ENCODE assay signal across 11 cellular contexts in genomic region chr17:8628172-8628571, GRCh38. TPM values are rescaled to one million over a fixed set of nuclear protein-coding genes. Genes with fewer than 3 reads are reported as not detected.
A peak's percentile ranks its signal among the peaks of the same experiment; 100 is the strongest.
DNase-seq lines count a peak whose midpoint lies in the region; ATAC-seq and TF ChIP-seq lines count a peak whose summit lies in the region.
"Had no signal": no experiment of that assay in that cellular context is flagged by ENCODE, and none has a peak within 500 bp of the region (broad histone marks: within the 10 kb centered on the region; RNA-seq: fewer than 3 reads in every experiment).

No MANE protein-coding gene starts in this region.

- TF ChIP-seq CTCF in SK-N-SH (IDR thresholded peaks at IDR 0.05) (no peak), fibroblast of pulmonary artery (IDR thresholded peaks at IDR 0.05; ENCODE audit: low read length, missing control alignments) (no peak), retinal pigment epithelial cell (conservative IDR thresholded peaks at IDR 0.05; ENCODE audit: low read depth, low read length) (no peak)

- H3F3A ChIP-seq in SK-N-SH (replicated peaks; ENCODE audit: insufficient read depth), result peaks cover 6% of the 10 kb centered on the region

- WGBS in SK-N-SH (ENCODE audit: low lambda C conversion rate), result 48% methylated on average over 2 of the region's 2 CpGs

- peaks cover 33% of the 10 kb centered on the region for H4K20me1 ChIP-seq in SK-N-SH (ENCODE audit: insufficient read depth)

- H3K27ac ChIP-seq in SK-N-SH (ENCODE audit: low read depth in 2 of 2, low read length in 1 of 2), result peak overlapping the region; percentile 57 to 88; a peak in 3 of 4 replicates

- no peaks in the 10 kb centered on the region for H3K9me3 ChIP-seq in SK-N-SH

- H3K27me3 ChIP-seq in SK-N-SH (ENCODE audit: insufficient read depth), result no peaks in the 10 kb centered on the region

- CTCF ChIA-PET in SK-N-SH (lab: Yijun Ruan, JAX), result interaction anchor here (1.5 kb wide), 1 partner anchor 118 kb away, joined by 6 read pairs; no protein-coding TSS in a partner anchor

- intact Hi-C loops in posterior vena cava (cut with DNase I), result loop anchor here in 1 of 2 donors (10.0 kb wide), 1 partner anchor 693 kb away; the partner anchor contains the start of genes CNTROB and TRAPPC1
- intact Hi-C loops in Right ventricle myocardium superior (cut with DNase I), result no loop called here

- no peak for DNase-seq in SK-N-SH
- DNase-seq in OCI-M1 (lab: John Stamatoyannopoulos, UW), result peak; percentile 66
- DNase-seq in fibroblast of pulmonary artery (ENCODE audit: low read depth), result no peak
- DNase-seq in retinal pigment epithelial cell (ENCODE audit: low read depth), result no peak
- DNase-seq in NCI-H2171 (lab: John Stamatoyannopoulos, UW), result no peak
- no peak for DNase-seq in posterior vena cava (ENCODE audit: low spot score)
- no peak for DNase-seq in Right ventricle myocardium superior
- DNase-seq: activated naive CD4-positive, alpha-beta T cell; NK-92 treated with Interleukin-12 subunit alpha and Interleukin-12 subunit beta, amount 100 ng/mL, for 24 hours; T-helper 1 cell had no signal

- peaks cover 72% of the 10 kb centered on the region for H3K79me2 ChIP-seq in SK-N-SH (ENCODE audit: insufficient read depth)

- TF ChIP-seq RAD21 in SK-N-SH (IDR thresholded peaks at IDR 0.05; ENCODE audit: low read length), result no peak

- peaks cover 1 to 2% of the 10 kb centered on the region in 2 experiments for H3K36me3 ChIP-seq in SK-N-SH (replicated peaks in 1 of 2; ENCODE audit: control insufficient read depth in 1 of 2, insufficient read depth in 2 of 2, low read length in 1 of 2)

- H3K9ac ChIP-seq in SK-N-SH, result peak overlapping the region; percentile 92; the same call in 1 of the 2 replicates

- no peak for ATAC-seq in SK-N-SH treated with all-trans-retinoic acid at 6 μM for 48 hours
- no peak for ATAC-seq in Right ventricle myocardium superior (ENCODE audit: poor library complexity)

- no peak overlapping the region for H2AFZ ChIP-seq in SK-N-SH (ENCODE audit: low read depth)

- POLR2A ChIA-PET in SK-N-SH (lab: Yijun Ruan, JAX), result interaction anchor here (1.2 kb wide), 1 partner anchor 21 kb away, joined by 3 read pairs; no protein-coding TSS in a partner anchor

- peaks cover 10 to 13% of the 10 kb centered on the region in 2 experiments; a peak in 3 of 4 replicates for H3K4me1 ChIP-seq in SK-N-SH (ENCODE audit: control insufficient read depth in 1 of 2, insufficient read depth in 2 of 2, low read depth in 1 of 2, low read length in 1 of 2)

- peak overlapping the region; percentile 96 for H3K4me2 ChIP-seq in SK-N-SH

- TF ChIP-seq EP300 in SK-N-SH (IDR thresholded peaks at IDR 0.05; ENCODE audit: borderline replicate concordance in 1 of 2, low read depth in 1 of 2, low read length in 1 of 2), result no peak

- H3K4me3 ChIP-seq in SK-N-SH (ENCODE audit: low read depth in 2 of 2, low read length in 1 of 2), result peak overlapping the region; percentile 93 to 94
- H3K4me3 ChIP-seq in fibroblast of pulmonary artery (replicated peaks; ENCODE audit: low read depth, low read length), result peak overlapping the region; percentile 95
- peak overlapping the region; percentile 97 for H3K4me3 ChIP-seq in retinal pigment epithelial cell (ENCODE audit: low read length)

- H3K9me2 ChIP-seq in SK-N-SH, result no peaks in the 10 kb centered on the region

TF ChIP-seq in SK-N-SH, 30 proteins besides CTCF, POLR2A, EP300 and RAD21:
- TF ChIP-seq GABPA (IDR thresholded peaks at IDR 0.05; ENCODE audit: low read depth) (no peak), REST (IDR thresholded peaks at IDR 0.05; ENCODE audit: low read depth, low read length) (peak; percentile 44; the same call in 1 of the 2 replicates)
- TF ChIP-seq, protein P1, sequence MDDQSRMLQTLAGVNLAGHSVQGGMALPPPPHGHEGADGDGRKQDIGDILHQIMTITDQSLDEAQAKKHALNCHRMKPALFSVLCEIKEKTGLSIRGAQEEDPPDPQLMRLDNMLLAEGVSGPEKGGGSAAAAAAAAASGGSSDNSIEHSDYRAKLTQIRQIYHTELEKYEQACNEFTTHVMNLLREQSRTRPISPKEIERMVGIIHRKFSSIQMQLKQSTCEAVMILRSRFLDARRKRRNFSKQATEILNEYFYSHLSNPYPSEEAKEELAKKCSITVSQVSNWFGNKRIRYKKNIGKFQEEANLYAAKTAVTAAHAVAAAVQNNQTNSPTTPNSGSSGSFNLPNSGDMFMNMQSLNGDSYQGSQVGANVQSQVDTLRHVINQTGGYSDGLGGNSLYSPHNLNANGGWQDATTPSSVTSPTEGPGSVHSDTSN (IDR thresholded peaks at IDR 0.05), result peak; percentile 34; the same call in 1 of the 2 replicates

TF ChIP-seq in SK-N-SH treated with all-trans-retinoic acid at 6 μM for 48 hours, 23 proteins besides CTCF, POLR2A, EP300 and RAD21 (continues in another document):
- TF ChIP-seq ISL1 (CRISPR knock-in tag; IDR thresholded peaks at IDR 0.05) (no peak), ZNF8 (CRISPR knock-in tag; IDR thresholded peaks at IDR 0.05) (no peak), SNAI2 (CRISPR knock-in tag; IDR thresholded peaks at IDR 0.05) (no peak), CSDC2 (CRISPR knock-in tag; IDR thresholded peaks at IDR 0.05) (no peak), GLIS3 (CRISPR knock-in tag; IDR thresholded peaks at IDR 0.05) (no peak), ESRRG (CRISPR knock-in tag; IDR thresholded peaks at IDR 0.05) (no peak), TOX (CRISPR knock-in tag; IDR thresholded peaks at IDR 0.05; ENCODE audit: borderline replicate concordance) (no peak), TSHZ2 (CRISPR knock-in tag; IDR thresholded peaks at IDR 0.05) (no peak), CREB5 (CRISPR knock-in tag; IDR thresholded peaks at IDR 0.05; ENCODE audit: low read depth) (no peak), ZFP30 (CRISPR knock-in tag; IDR thresholded peaks at IDR 0.05) (no peak), OSR1 (CRISPR knock-in tag; IDR thresholded peaks at IDR 0.05) (no peak)
- TF ChIP-seq, protein P2, sequence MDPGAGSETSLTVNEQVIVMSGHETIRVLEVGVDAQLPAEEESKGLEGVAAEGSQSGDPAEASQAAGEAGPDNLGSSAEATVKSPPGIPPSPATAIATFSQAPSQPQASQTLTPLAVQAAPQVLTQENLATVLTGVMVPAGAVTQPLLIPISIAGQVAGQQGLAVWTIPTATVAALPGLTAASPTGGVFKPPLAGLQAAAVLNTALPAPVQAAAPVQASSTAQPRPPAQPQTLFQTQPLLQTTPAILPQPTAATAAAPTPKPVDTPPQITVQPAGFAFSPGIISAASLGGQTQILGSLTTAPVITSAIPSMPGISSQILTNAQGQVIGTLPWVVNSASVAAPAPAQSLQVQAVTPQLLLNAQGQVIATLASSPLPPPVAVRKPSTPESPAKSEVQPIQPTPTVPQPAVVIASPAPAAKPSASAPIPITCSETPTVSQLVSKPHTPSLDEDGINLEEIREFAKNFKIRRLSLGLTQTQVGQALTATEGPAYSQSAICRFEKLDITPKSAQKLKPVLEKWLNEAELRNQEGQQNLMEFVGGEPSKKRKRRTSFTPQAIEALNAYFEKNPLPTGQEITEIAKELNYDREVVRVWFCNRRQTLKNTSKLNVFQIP (CRISPR knock-in tag; IDR thresholded peaks at IDR 0.05; ENCODE audit: borderline replicate concordance, low read depth), result no peak

RNA-seq across cellular contexts. Expression of gene MYH10, which starts 2.4 kb away (rescaled TPM):
- 58.3 and 64.2 TPM in 2 replicates for polyA plus RNA-seq in SK-N-SH (2012; rRNA removed)
- 29.7 and 42.0 TPM in 2 replicates for polyA plus RNA-seq in SK-N-SH (2012; cell fraction: cytosol; rRNA removed)
- polyA plus RNA-seq in SK-N-SH (2012; cell fraction: nucleus; rRNA removed), result 80.5 and 101 TPM in 2 replicates
- 100 to 1,000 TPM; 232 to 233 TPM for total RNA-seq in posterior vena cava
- 31.5 TPM for total RNA-seq in Right ventricle myocardium superior
